8 cellular contexts compared by ENCODE assay signal in the genomic region with DNA sequence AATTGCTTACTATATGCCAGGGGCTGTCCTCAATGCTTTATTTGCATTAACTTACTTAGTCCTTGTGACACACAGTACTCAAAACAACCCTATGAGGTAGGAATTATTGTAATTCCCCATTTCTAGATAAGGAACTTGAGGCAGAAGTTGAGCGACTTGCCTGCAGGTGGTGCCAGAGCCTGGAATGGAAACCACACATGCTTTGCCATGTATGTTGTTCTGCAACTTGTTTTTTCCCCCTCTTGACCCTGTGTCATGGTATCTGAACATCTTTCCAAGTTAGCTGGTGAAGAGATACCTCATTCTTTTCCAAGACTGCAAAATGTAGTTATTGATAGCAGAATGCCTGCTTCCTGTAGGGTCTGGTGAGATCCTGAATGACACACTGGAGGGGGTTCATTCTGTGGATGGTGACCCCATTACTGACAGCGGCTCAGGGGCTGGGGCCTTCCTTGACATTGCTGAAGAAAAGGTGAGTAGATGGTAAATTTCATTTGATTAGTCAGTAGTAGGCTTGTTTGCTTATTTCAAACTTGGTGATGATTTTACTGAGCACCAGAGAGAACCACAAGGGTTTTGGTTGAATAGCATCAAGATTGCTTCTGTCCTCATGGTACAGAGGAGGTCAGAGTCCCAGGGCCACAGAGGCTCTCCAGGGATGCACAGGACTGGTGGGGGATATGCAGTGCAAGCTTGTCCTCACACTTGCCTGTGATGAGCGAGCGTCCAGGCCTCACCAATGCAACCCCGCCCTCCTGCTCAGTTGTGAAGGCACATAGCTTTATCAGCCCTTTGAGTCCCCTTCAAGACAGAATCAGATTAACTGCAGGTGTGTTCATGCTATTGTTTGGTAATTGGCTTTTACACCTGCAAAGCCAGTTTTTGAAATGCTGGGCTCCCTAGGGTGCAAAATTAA. TPM values are rescaled to one million over a fixed set of nuclear protein-coding genes. Genes with fewer than 3 reads are reported as not detected.
DNase-seq lines count a peak whose midpoint lies in the region; ATAC-seq lines count a peak whose summit lies in the region.

No MANE protein-coding gene starts in this region.

- no peak overlapping the region for H3K4me3 Mint-ChIP-seq in activated T-helper 17 cell treated with anti-CD3 and anti-CD28 coated beads, Interleukin-2, amount 50 U/mL, for 72 hours

- DNase-seq in NCI-H2171 treated with DMSO at 0.1 percent for 48 hours (lab: John Stamatoyannopoulos, UW) (peak; percentile 60), NCI-H2171 (lab: John Stamatoyannopoulos, UW) (no peak), HuH-7 (ENCODE audit: low spot score) (peak; percentile 34), RKO (ENCODE audit: low spot score) (peak; percentile 71), germinal center (ENCODE audit: low spot score) (peak; percentile 46), renal cortical epithelial cell (ENCODE audit: low read depth) (peak; percentile 74)

- H3K9me3 Mint-ChIP-seq in activated T-helper 17 cell treated with anti-CD3 and anti-CD28 coated beads, Interleukin-2, amount 50 U/mL, for 72 hours: no peaks in the 10 kb centered on the region

- peaks cover 10% of the 10 kb centered on the region for H3K4me1 Mint-ChIP-seq in activated T-helper 17 cell treated with anti-CD3 and anti-CD28 coated beads, Interleukin-2, amount 50 U/mL, for 72 hours

- no peak overlapping the region for H3K27ac Mint-ChIP-seq in activated T-helper 17 cell treated with anti-CD3 and anti-CD28 coated beads, Interleukin-2, amount 50 U/mL, for 72 hours

- no peaks in the 10 kb centered on the region for H3K36me3 Mint-ChIP-seq in activated T-helper 17 cell treated with anti-CD3 and anti-CD28 coated beads, Interleukin-2, amount 50 U/mL, for 72 hours (ENCODE audit: low read depth)

- ATAC-seq in activated T-helper 17 cell treated with anti-CD3 and anti-CD28 coated beads, Interleukin-2, amount 50 U/mL, for 72 hours (replicated peaks): peak; percentile 65
- no peak for ATAC-seq in GM21526 (IDR thresholded peaks at IDR 0.05; ENCODE audit: low FRiP score, unreplicated experiment)

- peaks cover 5% of the 10 kb centered on the region for H3K27me3 Mint-ChIP-seq in activated T-helper 17 cell treated with anti-CD3 and anti-CD28 coated beads, Interleukin-2, amount 50 U/mL, for 72 hours

RNA-seq across cellular contexts. Expression of a gene that starts 57.0 kb away (rescaled TPM):
- under 1 TPM; 0.11 to 0.82 TPM for total RNA-seq in activated T-helper 17 cell treated with anti-CD3 and anti-CD28 coated beads, Interleukin-2, amount 50 U/mL, for 72 hours
- 0.05 and 0.35 TPM in 2 replicates for total RNA-seq in renal cortical epithelial cell
